ENCODE assay signal across 2 cellular contexts in the genomic region with DNA sequence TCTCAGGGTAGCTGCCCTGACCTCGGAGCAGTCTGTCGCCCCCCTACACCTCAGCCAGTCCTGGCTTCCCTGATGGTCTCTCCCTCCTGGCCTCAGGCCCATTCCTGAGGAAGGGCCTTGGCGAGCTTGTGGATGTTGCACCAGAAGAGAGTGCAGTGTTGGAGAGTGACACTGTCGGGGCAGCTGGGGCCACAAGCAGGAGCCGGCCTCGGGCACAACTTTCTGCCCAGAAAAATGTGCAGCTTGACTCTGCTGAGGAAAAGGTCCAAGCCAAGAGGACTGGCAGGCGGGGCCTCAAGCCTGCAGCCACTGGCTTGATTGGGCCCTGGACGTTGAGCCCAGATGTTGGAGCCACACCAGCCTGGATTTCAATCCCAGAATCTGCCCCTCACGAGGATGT.
TF ChIP-seq lines count a peak whose summit lies in the region.

No MANE protein-coding gene starts in this region.

TF ChIP-seq in liver, 16 proteins besides CTCF, POLR2A, EP300 and RAD21:
- peak; percentile 35 to 52 for TF ChIP-seq RXRA (IDR thresholded peaks at IDR 0.05)
- peak; percentile 36 for TF ChIP-seq SP1 (IDR thresholded peaks at IDR 0.05)
- peak in 1 of 2 donors; percentile 42 for TF ChIP-seq HNF4A (conservative IDR thresholded peaks at IDR 0.05)
- no peak for TF ChIP-seq HNF4G (IDR thresholded peaks at IDR 0.05)
- no peak for TF ChIP-seq GABPA (IDR thresholded peaks at IDR 0.05 in 1 of 2, conservative IDR thresholded peaks at IDR 0.05 in 1 of 2)
- TF ChIP-seq, protein P1, sequence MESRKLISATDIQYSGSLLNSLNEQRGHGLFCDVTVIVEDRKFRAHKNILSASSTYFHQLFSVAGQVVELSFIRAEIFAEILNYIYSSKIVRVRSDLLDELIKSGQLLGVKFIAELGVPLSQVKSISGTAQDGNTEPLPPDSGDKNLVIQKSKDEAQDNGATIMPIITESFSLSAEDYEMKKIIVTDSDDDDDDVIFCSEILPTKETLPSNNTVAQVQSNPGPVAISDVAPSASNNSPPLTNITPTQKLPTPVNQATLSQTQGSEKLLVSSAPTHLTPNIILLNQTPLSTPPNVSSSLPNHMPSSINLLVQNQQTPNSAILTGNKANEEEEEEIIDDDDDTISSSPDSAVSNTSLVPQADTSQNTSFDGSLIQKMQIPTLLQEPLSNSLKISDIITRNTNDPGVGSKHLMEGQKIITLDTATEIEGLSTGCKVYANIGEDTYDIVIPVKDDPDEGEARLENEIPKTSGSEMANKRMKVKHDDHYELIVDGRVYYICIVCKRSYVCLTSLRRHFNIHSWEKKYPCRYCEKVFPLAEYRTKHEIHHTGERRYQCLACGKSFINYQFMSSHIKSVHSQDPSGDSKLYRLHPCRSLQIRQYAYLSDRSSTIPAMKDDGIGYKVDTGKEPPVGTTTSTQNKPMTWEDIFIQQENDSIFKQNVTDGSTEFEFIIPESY (IDR thresholded peaks at IDR 0.05) = no peak

TF ChIP-seq in HepG2, 621 proteins besides CTCF, POLR2A, EP300 and RAD21:
- TF ChIP-seq, protein P2, sequence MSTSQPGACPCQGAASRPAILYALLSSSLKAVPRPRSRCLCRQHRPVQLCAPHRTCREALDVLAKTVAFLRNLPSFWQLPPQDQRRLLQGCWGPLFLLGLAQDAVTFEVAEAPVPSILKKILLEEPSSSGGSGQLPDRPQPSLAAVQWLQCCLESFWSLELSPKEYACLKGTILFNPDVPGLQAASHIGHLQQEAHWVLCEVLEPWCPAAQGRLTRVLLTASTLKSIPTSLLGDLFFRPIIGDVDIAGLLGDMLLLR (CRISPR knock-in tag; IDR thresholded peaks at IDR 0.05) = no peak
- no peak for TF ChIP-seq KLF16 (CRISPR knock-in tag; IDR thresholded peaks at IDR 0.05)
- TF ChIP-seq, protein P3, sequence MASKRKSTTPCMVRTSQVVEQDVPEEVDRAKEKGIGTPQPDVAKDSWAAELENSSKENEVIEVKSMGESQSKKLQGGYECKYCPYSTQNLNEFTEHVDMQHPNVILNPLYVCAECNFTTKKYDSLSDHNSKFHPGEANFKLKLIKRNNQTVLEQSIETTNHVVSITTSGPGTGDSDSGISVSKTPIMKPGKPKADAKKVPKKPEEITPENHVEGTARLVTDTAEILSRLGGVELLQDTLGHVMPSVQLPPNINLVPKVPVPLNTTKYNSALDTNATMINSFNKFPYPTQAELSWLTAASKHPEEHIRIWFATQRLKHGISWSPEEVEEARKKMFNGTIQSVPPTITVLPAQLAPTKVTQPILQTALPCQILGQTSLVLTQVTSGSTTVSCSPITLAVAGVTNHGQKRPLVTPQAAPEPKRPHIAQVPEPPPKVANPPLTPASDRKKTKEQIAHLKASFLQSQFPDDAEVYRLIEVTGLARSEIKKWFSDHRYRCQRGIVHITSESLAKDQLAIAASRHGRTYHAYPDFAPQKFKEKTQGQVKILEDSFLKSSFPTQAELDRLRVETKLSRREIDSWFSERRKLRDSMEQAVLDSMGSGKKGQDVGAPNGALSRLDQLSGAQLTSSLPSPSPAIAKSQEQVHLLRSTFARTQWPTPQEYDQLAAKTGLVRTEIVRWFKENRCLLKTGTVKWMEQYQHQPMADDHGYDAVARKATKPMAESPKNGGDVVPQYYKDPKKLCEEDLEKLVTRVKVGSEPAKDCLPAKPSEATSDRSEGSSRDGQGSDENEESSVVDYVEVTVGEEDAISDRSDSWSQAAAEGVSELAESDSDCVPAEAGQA (IDR thresholded peaks at IDR 0.05; ENCODE audit: low read depth) = no peak
- TF ChIP-seq, protein P3 (CRISPR knock-in tag; IDR thresholded peaks at IDR 0.05; ENCODE audit: borderline replicate concordance) = no peak
- TF ChIP-seq, protein P4, sequence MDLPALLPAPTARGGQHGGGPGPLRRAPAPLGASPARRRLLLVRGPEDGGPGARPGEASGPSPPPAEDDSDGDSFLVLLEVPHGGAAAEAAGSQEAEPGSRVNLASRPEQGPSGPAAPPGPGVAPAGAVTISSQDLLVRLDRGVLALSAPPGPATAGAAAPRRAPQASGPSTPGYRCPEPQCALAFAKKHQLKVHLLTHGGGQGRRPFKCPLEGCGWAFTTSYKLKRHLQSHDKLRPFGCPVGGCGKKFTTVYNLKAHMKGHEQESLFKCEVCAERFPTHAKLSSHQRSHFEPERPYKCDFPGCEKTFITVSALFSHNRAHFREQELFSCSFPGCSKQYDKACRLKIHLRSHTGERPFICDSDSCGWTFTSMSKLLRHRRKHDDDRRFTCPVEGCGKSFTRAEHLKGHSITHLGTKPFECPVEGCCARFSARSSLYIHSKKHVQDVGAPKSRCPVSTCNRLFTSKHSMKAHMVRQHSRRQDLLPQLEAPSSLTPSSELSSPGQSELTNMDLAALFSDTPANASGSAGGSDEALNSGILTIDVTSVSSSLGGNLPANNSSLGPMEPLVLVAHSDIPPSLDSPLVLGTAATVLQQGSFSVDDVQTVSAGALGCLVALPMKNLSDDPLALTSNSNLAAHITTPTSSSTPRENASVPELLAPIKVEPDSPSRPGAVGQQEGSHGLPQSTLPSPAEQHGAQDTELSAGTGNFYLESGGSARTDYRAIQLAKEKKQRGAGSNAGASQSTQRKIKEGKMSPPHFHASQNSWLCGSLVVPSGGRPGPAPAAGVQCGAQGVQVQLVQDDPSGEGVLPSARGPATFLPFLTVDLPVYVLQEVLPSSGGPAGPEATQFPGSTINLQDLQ (CRISPR knock-in tag; IDR thresholded peaks at IDR 0.05) = no peak
- TF ChIP-seq, protein P5, sequence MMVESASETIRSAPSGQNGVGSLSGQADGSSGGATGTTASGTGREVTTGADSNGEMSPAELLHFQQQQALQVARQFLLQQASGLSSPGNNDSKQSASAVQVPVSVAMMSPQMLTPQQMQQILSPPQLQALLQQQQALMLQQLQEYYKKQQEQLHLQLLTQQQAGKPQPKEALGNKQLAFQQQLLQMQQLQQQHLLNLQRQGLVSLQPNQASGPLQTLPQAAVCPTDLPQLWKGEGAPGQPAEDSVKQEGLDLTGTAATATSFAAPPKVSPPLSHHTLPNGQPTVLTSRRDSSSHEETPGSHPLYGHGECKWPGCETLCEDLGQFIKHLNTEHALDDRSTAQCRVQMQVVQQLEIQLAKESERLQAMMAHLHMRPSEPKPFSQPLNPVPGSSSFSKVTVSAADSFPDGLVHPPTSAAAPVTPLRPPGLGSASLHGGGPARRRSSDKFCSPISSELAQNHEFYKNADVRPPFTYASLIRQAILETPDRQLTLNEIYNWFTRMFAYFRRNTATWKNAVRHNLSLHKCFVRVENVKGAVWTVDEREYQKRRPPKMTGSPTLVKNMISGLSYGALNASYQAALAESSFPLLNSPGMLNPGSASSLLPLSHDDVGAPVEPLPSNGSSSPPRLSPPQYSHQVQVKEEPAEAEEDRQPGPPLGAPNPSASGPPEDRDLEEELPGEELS (CRISPR knock-in tag; IDR thresholded peaks at IDR 0.05) = no peak
- TF ChIP-seq ZSCAN31 (CRISPR knock-in tag; IDR thresholded peaks at IDR 0.05; ENCODE audit: low read depth) = no peak
- TF ChIP-seq ISX (CRISPR knock-in tag; conservative IDR thresholded peaks at IDR 0.05) = no peak
